Comparison of ENCODE assay signal across 9 cellular contexts in the genomic region with DNA sequence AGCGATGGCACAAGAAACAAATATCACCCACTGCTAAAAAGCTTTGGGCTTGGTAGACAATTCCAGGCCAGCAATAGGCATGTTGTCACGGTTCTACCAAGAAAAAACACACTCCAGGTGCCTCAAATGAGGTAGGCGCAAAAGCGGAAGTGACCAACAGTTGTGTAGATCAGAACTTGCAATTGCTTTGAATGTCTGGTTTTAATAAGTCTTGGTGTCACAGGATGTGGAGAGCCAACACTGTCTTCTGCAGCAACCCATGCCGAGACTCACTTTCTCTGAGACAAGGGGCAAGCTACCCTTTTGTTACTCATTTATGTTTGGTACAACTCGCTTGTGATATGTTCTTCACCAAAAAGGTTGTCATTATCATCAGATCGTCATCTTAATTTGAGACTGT.
"Had no signal": no experiment of that assay in that cellular context is flagged by ENCODE, and none has a peak within 500 bp of the region (broad histone marks: within the 10 kb centered on the region; RNA-seq: fewer than 3 reads in every experiment).

No MANE protein-coding gene starts in this region.

- DNase-seq: GM23248, GOT3, H7, HFFc6, IMR-90, KBM-7 had no signal

- ATAC-seq: HCT116 had no signal

- H3K4me3 ChIP-seq: GM23248, HAP-1 had no signal

- H3K4me1 ChIP-seq: HAP-1 had no signal

- H2AFZ ChIP-seq: GM23248 had no signal

- FAIRE-seq: HTR-8/SVneo had no signal

- H3K27ac Mint-ChIP-seq: HFFc6 had no signal

- H3K4me3 Mint-ChIP-seq: HFFc6 had no signal

- H3K9me3 ChIP-seq: HAP-1 had no signal

- H3K27ac ChIP-seq: GM23248 had no signal

- H3K36me3 ChIP-seq: HAP-1 had no signal

- H3K9ac ChIP-seq: GM23248 had no signal
